In the genomic region with DNA sequence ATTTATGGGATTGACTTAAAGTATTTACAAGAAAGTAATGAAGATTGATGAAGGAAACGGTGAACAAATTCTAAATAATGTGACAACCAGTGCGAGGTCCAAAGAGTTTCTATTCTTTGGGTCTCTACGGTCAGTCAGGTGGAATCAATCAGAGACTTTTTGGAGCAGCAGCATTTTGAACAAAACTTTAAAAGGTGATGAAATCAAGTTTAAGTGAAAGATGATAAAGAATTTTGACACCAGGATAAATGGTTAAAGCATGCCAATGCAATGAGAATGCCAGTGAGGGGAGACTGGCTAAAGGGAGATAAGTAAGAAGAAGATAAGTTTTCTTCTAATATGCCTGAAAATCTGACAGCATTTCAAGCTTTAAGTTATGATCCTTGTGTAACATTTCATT, we compare ENCODE assay signal across 20 cellular contexts.
DNase-seq lines count a peak whose midpoint lies in the region; ATAC-seq, FAIRE-seq and TF ChIP-seq lines count a peak whose summit lies in the region.
"Had no signal": no experiment of that assay in that cellular context is flagged by ENCODE, and none has a peak within 500 bp of the region (broad histone marks: within the 10 kb centered on the region; RNA-seq: fewer than 3 reads in every experiment).

No MANE protein-coding gene starts in this region.

- no peaks in the 10 kb centered on the region for H3K27me3 Mint-ChIP-seq in astrocyte (ENCODE audit: low read depth, unreplicated experiment)
- H3K27me3 Mint-ChIP-seq in mesothelial cell of epicardium (ENCODE audit: low read depth) = no peaks in the 10 kb centered on the region

- intact Hi-C loops in IMR-90 (cut with micrococcal nuclease) = no loop called here
- intact Hi-C loops in Right ventricle myocardium superior (cut with DNase I) = no loop called here
- intact Hi-C loops in left colon (cut with DNase I, micrococcal nuclease) = no loop called here

- H3K4me1 ChIP-seq in IMR-90 (ENCODE audit: control insufficient read depth, insufficient read depth, low read length) (no peaks in the 10 kb centered on the region), astrocyte (ENCODE audit: insufficient read depth, low read length) (peaks cover 3% of the 10 kb centered on the region), right atrium auricular region (no peaks in the 10 kb centered on the region)

- TF ChIP-seq POLR2A in IMR-90 (IDR thresholded peaks at IDR 0.05; ENCODE audit: low read depth, low read length) = no peak

- no peak overlapping the region for H3K18ac ChIP-seq in IMR-90 (ENCODE audit: low read depth, low read length)

- TF ChIP-seq RAD21 in IMR-90 (IDR thresholded peaks at IDR 0.05; ENCODE audit: low read length) = no peak

- no peak overlapping the region for H2BK5ac ChIP-seq in IMR-90 (ENCODE audit: low read depth, low read length, poor library complexity, severe bottlenecking)

- no peak overlapping the region for H4K8ac ChIP-seq in IMR-90 (ENCODE audit: low read depth in 2 of 2, low read length in 2 of 2)

- H3K4me3 Mint-ChIP-seq in astrocyte (ENCODE audit: unreplicated experiment) (no peak overlapping the region), mesothelial cell of epicardium (no peak overlapping the region)
- H3K4me3 Mint-ChIP-seq: T-cell had no signal

- H3K27ac ChIP-seq in IMR-90 (ENCODE audit: insufficient read depth, low read length) (no peak overlapping the region), astrocyte (ENCODE audit: low read depth, low read length) (no peak overlapping the region), right atrium auricular region (no peak overlapping the region)
- H3K27ac ChIP-seq: SK-N-MC had no signal

- no peak overlapping the region for H2AFZ ChIP-seq in IMR-90 (replicated peaks; ENCODE audit: low read length, poor library complexity)
- no peak overlapping the region for H2AFZ ChIP-seq in astrocyte (ENCODE audit: low read depth, low read length)

- H3K79me1 ChIP-seq in IMR-90 (ENCODE audit: low read depth in 1 of 2, low read length in 2 of 2) = no peaks in the 10 kb centered on the region

- no peaks in the 10 kb centered on the region for H3K27me3 ChIP-seq in IMR-90 (ENCODE audit: control insufficient read depth, insufficient read depth, low read length)
- H3K27me3 ChIP-seq in astrocyte (ENCODE audit: insufficient read depth, low read length) = no peaks in the 10 kb centered on the region
- no peaks in the 10 kb centered on the region for H3K27me3 ChIP-seq in right atrium auricular region

- no peaks in the 10 kb centered on the region for H3K9me3 ChIP-seq in IMR-90 (ENCODE audit: control insufficient read depth, insufficient read depth, low read length)
- no peaks in the 10 kb centered on the region for H3K9me3 ChIP-seq in astrocyte (ENCODE audit: insufficient read depth, low read depth, low read length)
- no peaks in the 10 kb centered on the region for H3K9me3 ChIP-seq in right atrium auricular region

- H2BK20ac ChIP-seq in IMR-90 (ENCODE audit: low read depth, low read length) = no peak overlapping the region

- H3K9me3 Mint-ChIP-seq in astrocyte (ENCODE audit: unreplicated experiment) (peaks cover 4% of the 10 kb centered on the region), mesothelial cell of epicardium (peaks cover 16% of the 10 kb centered on the region)
- H3K9me3 Mint-ChIP-seq: T-cell had no signal

- H3K79me2 ChIP-seq in astrocyte (ENCODE audit: insufficient read depth, low read length) = no peaks in the 10 kb centered on the region

- CTCF ChIA-PET in IMR-90 (lab: Yijun Ruan, JAX) = no interaction called here

- no TSS peak for BruUV-seq in IMR-90 (replicated peaks; lab: Mats Ljungman, UMichigan)

- H3K4me1 Mint-ChIP-seq in astrocyte (ENCODE audit: low read depth, unreplicated experiment) (peaks cover 6% of the 10 kb centered on the region), mesothelial cell of epicardium (peaks cover 9% of the 10 kb centered on the region)
- H3K4me1 Mint-ChIP-seq: T-cell had no signal

- H2BK120ac ChIP-seq in IMR-90 (ENCODE audit: low read depth, low read length) = no peak overlapping the region

- in situ Hi-C loops in IMR-90 (cut with MboI; ENCODE audit: low sequenced_read_pairs) = no loop called here

- no peak overlapping the region for H3K56ac ChIP-seq in IMR-90 (ENCODE audit: extremely low read depth, insufficient read depth, low read length)

- TF ChIP-seq CTCF in IMR-90 (conservative IDR thresholded peaks at IDR 0.05; ENCODE audit: low read depth, low read length) = no peak
- no peak for TF ChIP-seq CTCF in astrocyte (IDR thresholded peaks at IDR 0.05; ENCODE audit: insufficient read depth, low read depth, low read length)
- TF ChIP-seq CTCF in mesothelial cell of epicardium (IDR thresholded peaks at IDR 0.05; ENCODE audit: unreplicated experiment) = no peak
- no peak for TF ChIP-seq CTCF in right atrium auricular region (IDR thresholded peaks at IDR 0.05)

- H3K4me3 ChIP-seq in IMR-90 (ENCODE audit: insufficient read depth, low read depth, low read length) (no peak overlapping the region), astrocyte (ENCODE audit: insufficient read depth, low read depth, low read length) (no peak overlapping the region), right atrium auricular region (no peak overlapping the region)
- H3K4me3 ChIP-seq: SK-N-MC had no signal

- H4K5ac ChIP-seq in IMR-90 (ENCODE audit: low read depth, low read length) = no peak overlapping the region

- no peak overlapping the region for H2AK9ac ChIP-seq in IMR-90 (replicated peaks; ENCODE audit: low read depth, low read length, poor library complexity)

- 0 out of 2 replicates have a peak, but pooled peaks cover 2% of the 10 kb centered on the region for H3K9me1 ChIP-seq in IMR-90 (ENCODE audit: insufficient read depth, low read length)

- no peak overlapping the region for H2AK5ac ChIP-seq in IMR-90 (ENCODE audit: low read depth, low read length)

- H3K36me3 ChIP-seq in IMR-90 (ENCODE audit: control insufficient read depth, insufficient read depth, low read length) (no peaks in the 10 kb centered on the region), astrocyte (ENCODE audit: insufficient read depth, low read length) (no peaks in the 10 kb centered on the region), right atrium auricular region (no peaks in the 10 kb centered on the region)

- ATAC-seq in IMR-90 (ENCODE audit: low read depth) (no peak), GM18502 (IDR thresholded peaks at IDR 0.05; ENCODE audit: poor library complexity, unreplicated experiment) (no peak), Right ventricle myocardium superior (ENCODE audit: poor library complexity) (no peak), left colon (no peak)
- ATAC-seq: T-cell had no signal

- no peak overlapping the region for H3K14ac ChIP-seq in IMR-90 (replicated peaks; ENCODE audit: low read depth, low read length)

- POLR2A ChIA-PET in IMR-90 (lab: Charles Lee; ENCODE audit: unreplicated experiment) = no interaction called here

- H4K91ac ChIP-seq in IMR-90 (ENCODE audit: insufficient read depth, low read depth, low read length) = no peak overlapping the region

- WGBS in IMR-90 (ENCODE audit: extremely low coverage in 2 of 2, insufficient read length in 1 of 2), 2 experiments = 62% methylated on average over 3 of the region's 3 CpGs; no CpG with 5 or more reads in 1 of the 2 experiments

- H3K27ac Mint-ChIP-seq in astrocyte (ENCODE audit: unreplicated experiment) (no peak overlapping the region), mesothelial cell of epicardium (peak overlapping the region; percentile 89)
- H3K27ac Mint-ChIP-seq: T-cell had no signal

- dilution Hi-C loops in IMR-90 (cut with HindIII; ENCODE audit: low sequenced_read_pairs, unreplicated experiment) = no loop called here

- H3K36me3 Mint-ChIP-seq in astrocyte (ENCODE audit: low read depth, unreplicated experiment) (no peaks in the 10 kb centered on the region), mesothelial cell of epicardium (peaks cover 4% of the 10 kb centered on the region)
- H3K36me3 Mint-ChIP-seq: T-cell had no signal

- H4K20me1 ChIP-seq in IMR-90 (ENCODE audit: insufficient read depth, low read length) (no peaks in the 10 kb centered on the region), astrocyte (ENCODE audit: insufficient read depth, low read length) (no peaks in the 10 kb centered on the region)

- H3K4me2 ChIP-seq in IMR-90 (ENCODE audit: low read depth, low read length) = no peak overlapping the region; the same call in 1 of the 2 replicates
- H3K4me2 ChIP-seq in astrocyte (ENCODE audit: low read length) = no peak overlapping the region

- no peak overlapping the region for H3K4ac ChIP-seq in IMR-90 (ENCODE audit: low read depth, low read length)

- H3K9ac ChIP-seq in IMR-90 (ENCODE audit: low read depth, low read length) = no peak overlapping the region
- H3K9ac ChIP-seq in astrocyte (ENCODE audit: low read length) = no peak overlapping the region

- FAIRE-seq in G401.6 (lab: Jason Lieb, UNC) (peak; percentile 44), astrocyte (lab: Jason Lieb, UNC) (no peak)
- FAIRE-seq: GM19239 had no signal

- DNase-seq in IMR-90 = no peak
- DNase-seq in astrocyte (ENCODE audit: low read depth) = peak; percentile 84
- DNase-seq in mesothelial cell of epicardium (ENCODE audit: low spot score in 2 of 2, unreplicated experiment in 2 of 2) = no peak
- no peak for DNase-seq in Right ventricle myocardium superior
- no peak for DNase-seq in right atrium auricular region (ENCODE audit: low spot score)
- no peak for DNase-seq in left colon
- DNase-seq: C1 segment of cervical spinal cord, DND-41, GF-D8, H7, KBM-7, MV-4-11, NCI-H1694 treated with DMSO at 0.1 percent for 48 hours, NCI-H510A treated with DMSO at 0.1 percent for 48 hours, NCI-H774, T-cell had no signal

- H2BK15ac ChIP-seq in IMR-90 (ENCODE audit: low read depth, low read length) = no peak overlapping the region

- no peak overlapping the region for H3K23ac ChIP-seq in IMR-90 (ENCODE audit: low read depth, low read length)

TF ChIP-seq in IMR-90, 13 proteins besides CTCF, POLR2A, EP300 and RAD21:
- TF ChIP-seq CEBPB (IDR thresholded peaks at IDR 0.05; ENCODE audit: low read depth, low read length) (0 out of 2 replicates have a peak, but pooled peaks have one; percentile 15), CHD1 (IDR thresholded peaks at IDR 0.05; ENCODE audit: low read depth, low read length) (no peak)
